ENCODE assay signal across 1 cellular context in the genomic region with DNA sequence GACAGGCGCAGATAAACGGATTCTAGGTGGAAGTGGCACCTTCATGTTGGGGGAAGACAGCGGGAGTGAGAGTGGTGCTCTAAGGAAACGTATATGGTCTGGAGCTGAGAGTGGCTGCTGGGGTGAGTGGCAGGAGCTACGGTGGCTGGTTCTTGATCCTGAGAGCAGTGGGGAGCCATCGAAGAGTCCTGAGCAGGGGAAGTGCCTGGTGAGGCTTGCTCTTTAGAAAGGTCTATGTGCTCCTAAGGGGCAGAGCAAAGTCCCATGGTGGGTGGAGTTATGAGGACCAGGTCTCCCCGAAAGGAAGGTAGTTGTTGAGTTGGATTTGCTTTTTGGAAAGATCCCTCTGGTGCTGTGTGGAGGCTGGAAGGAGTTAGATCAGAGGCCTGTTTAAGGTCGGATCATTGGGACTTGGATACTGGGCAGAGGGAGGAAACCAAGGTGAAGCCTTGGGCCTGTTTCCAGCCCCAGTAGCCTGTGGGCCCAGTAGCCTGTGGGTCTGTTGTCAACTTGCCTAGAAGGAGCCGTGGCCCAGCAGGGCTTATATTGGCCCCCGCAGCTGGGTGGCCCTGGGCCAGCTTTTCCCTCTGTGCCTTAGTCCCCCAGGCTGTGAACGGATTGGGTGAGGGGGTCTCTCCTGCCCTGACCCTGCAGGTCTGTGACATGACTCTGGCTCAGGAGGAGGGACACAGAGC.
TF ChIP-seq lines count a peak whose summit lies in the region.

No MANE protein-coding gene starts in this region.

TF ChIP-seq in IMR-90, 13 proteins besides CTCF, POLR2A, EP300 and RAD21 (continued from another document):
- TF ChIP-seq, protein P1, sequence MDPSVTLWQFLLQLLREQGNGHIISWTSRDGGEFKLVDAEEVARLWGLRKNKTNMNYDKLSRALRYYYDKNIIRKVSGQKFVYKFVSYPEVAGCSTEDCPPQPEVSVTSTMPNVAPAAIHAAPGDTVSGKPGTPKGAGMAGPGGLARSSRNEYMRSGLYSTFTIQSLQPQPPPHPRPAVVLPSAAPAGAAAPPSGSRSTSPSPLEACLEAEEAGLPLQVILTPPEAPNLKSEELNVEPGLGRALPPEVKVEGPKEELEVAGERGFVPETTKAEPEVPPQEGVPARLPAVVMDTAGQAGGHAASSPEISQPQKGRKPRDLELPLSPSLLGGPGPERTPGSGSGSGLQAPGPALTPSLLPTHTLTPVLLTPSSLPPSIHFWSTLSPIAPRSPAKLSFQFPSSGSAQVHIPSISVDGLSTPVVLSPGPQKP (IDR thresholded peaks at IDR 0.05; ENCODE audit: borderline replicate concordance, low read depth, low read length) = no peak
- TF ChIP-seq, protein P2, sequence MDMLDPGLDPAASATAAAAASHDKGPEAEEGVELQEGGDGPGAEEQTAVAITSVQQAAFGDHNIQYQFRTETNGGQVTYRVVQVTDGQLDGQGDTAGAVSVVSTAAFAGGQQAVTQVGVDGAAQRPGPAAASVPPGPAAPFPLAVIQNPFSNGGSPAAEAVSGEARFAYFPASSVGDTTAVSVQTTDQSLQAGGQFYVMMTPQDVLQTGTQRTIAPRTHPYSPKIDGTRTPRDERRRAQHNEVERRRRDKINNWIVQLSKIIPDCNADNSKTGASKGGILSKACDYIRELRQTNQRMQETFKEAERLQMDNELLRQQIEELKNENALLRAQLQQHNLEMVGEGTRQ (IDR thresholded peaks at IDR 0.05; ENCODE audit: low read depth, low read length) = no peak
- no peak for TF ChIP-seq BHLHE40 (IDR thresholded peaks at IDR 0.05; ENCODE audit: low read depth, low read length)
- TF ChIP-seq CHD1 (IDR thresholded peaks at IDR 0.05; ENCODE audit: low read depth, low read length) = no peak
- TF ChIP-seq MAFK (IDR thresholded peaks at IDR 0.05; ENCODE audit: low read depth, low read length) = no peak
- TF ChIP-seq RCOR1 (IDR thresholded peaks at IDR 0.05; ENCODE audit: insufficient replicate concordance, low read length) = no peak
- TF ChIP-seq CEBPB (IDR thresholded peaks at IDR 0.05; ENCODE audit: low read depth, low read length) = no peak
- TF ChIP-seq MXI1 (IDR thresholded peaks at IDR 0.05; ENCODE audit: borderline replicate concordance, low read depth, low read length) = no peak
- no peak for TF ChIP-seq RFX5 (IDR thresholded peaks at IDR 0.05; ENCODE audit: low read depth, low read length)
- TF ChIP-seq MAZ (IDR thresholded peaks at IDR 0.05; ENCODE audit: borderline replicate concordance, low read depth, low read length) = no peak
- TF ChIP-seq SMC3 (IDR thresholded peaks at IDR 0.05; ENCODE audit: low read depth, low read length) = no peak
- no peak for TF ChIP-seq FOS (IDR thresholded peaks at IDR 0.05; ENCODE audit: low read depth, low read length)
